In genomic region chr2:207770602-207771404, GRCh38 we compare ENCODE assay signal across 8 cellular contexts. TPM values are rescaled to one million over a fixed set of nuclear protein-coding genes. Genes with fewer than 3 reads are reported as not detected.
DNase-seq lines count a peak whose midpoint lies in the region; ATAC-seq and TF ChIP-seq lines count a peak whose summit lies in the region.

No MANE protein-coding gene starts in this region.

- no peaks in the 10 kb centered on the region; the same call in 1 of the 2 replicates for H3F3A ChIP-seq in Loucy (ENCODE audit: low read depth)

- no peak overlapping the region for H3K27ac Mint-ChIP-seq in chondrocyte (ENCODE audit: unreplicated experiment)

- H3K4me2 ChIP-seq in Loucy (ENCODE audit: low read depth, low read length, poor library complexity, severe bottlenecking), result peak overlapping the region; percentile 76

- H3K9me3 ChIP-seq in Loucy (ENCODE audit: insufficient read depth, low read depth, low read length), result no peaks in the 10 kb centered on the region
- no peaks in the 10 kb centered on the region for H3K9me3 ChIP-seq in muscle layer of colon (ENCODE audit: low read length)

- H3K9me3 Mint-ChIP-seq in chondrocyte (ENCODE audit: low read depth), result no peaks in the 10 kb centered on the region

- TF ChIP-seq CTCF in AG10803 (conservative IDR thresholded peaks at IDR 0.05; ENCODE audit: low read length) (no peak), Loucy (conservative IDR thresholded peaks at IDR 0.05; ENCODE audit: low read length) (no peak), chondrocyte (IDR thresholded peaks at IDR 0.05) (no peak)

- no peaks in the 10 kb centered on the region for H3K27me3 ChIP-seq in Loucy (ENCODE audit: insufficient read depth, low read length, poor library complexity, severe bottlenecking)
- no peaks in the 10 kb centered on the region for H3K27me3 ChIP-seq in muscle layer of colon (ENCODE audit: control insufficient read depth in 1 of 2, insufficient read depth in 2 of 2, low read length in 2 of 2)

- H2AFZ ChIP-seq in Loucy (ENCODE audit: low read length), result no peak overlapping the region

- H3K4me1 Mint-ChIP-seq in chondrocyte (ENCODE audit: low read depth), result peaks cover 34% of the 10 kb centered on the region

- peak overlapping the region; percentile 52 for H3K27ac ChIP-seq in muscle layer of colon (ENCODE audit: low read depth, low read length)

- no peaks in the 10 kb centered on the region for H3K9me2 ChIP-seq in Loucy (replicated peaks; ENCODE audit: low read depth, low read length)

- no peaks in the 10 kb centered on the region for H4K20me1 ChIP-seq in Loucy (ENCODE audit: insufficient read depth, low read length, poor library complexity, severe bottlenecking)

- H3K9ac ChIP-seq in Loucy (ENCODE audit: low read depth, low read length, poor library complexity, severe bottlenecking), result peak overlapping the region; percentile 65
- no peak overlapping the region for H3K9ac ChIP-seq in muscle layer of colon (ENCODE audit: low read length)

- H3K36me3 ChIP-seq in Loucy (ENCODE audit: insufficient read depth, low read length) (no peaks in the 10 kb centered on the region), muscle layer of colon (ENCODE audit: insufficient read depth, low read length) (no peaks in the 10 kb centered on the region)

- no peak for ATAC-seq in GM21723 (IDR thresholded peaks at IDR 0.05; ENCODE audit: unreplicated experiment)

- peaks cover 14% of the 10 kb centered on the region for H3K27me3 Mint-ChIP-seq in chondrocyte (ENCODE audit: low read depth)

- H3K4me1 ChIP-seq in Loucy (ENCODE audit: insufficient read depth, low read length, poor library complexity, severe bottlenecking), result peaks cover 15% of the 10 kb centered on the region
- H3K4me1 ChIP-seq in muscle layer of colon (ENCODE audit: insufficient read depth, low read length), result peaks cover 12% of the 10 kb centered on the region

- H3K79me2 ChIP-seq in Loucy (ENCODE audit: insufficient read depth, low read length), result peaks cover 16% of the 10 kb centered on the region; the same call in 1 of the 2 replicates

- H3K4me3 ChIP-seq in AG10803 (ENCODE audit: low read length) (peak overlapping the region; percentile 65), Loucy (ENCODE audit: low read length, poor library complexity, severe bottlenecking) (peak overlapping the region; percentile 83), muscle layer of colon (ENCODE audit: low read depth in 1 of 2, low read length in 2 of 2) (peak overlapping the region in 1 of 2 donors; percentile 90)

- H3K4me3 Mint-ChIP-seq in chondrocyte (ENCODE audit: unreplicated experiment), result peak overlapping the region; percentile 77

- DNase-seq in AG10803 (ENCODE audit: low read depth), result peak; percentile 40
- no peak for DNase-seq in chondrocyte (ENCODE audit: low spot score)
- DNase-seq in mucosa of gallbladder (ENCODE audit: low spot score), result no peak
- DNase-seq in amniotic stem cell (lab: John Stamatoyannopoulos, UW), result no peak
- DNase-seq in cortex of kidney (lab: John Stamatoyannopoulos, UW), result no peak

- no peaks in the 10 kb centered on the region for H3K36me3 Mint-ChIP-seq in chondrocyte (ENCODE audit: low read depth)

RNA-seq across cellular contexts. Expression of gene FZD5, which starts 1.1 kb away (rescaled TPM):
- 0.63 to 1.1 TPM (median 0.82 TPM) in 3 replicates for total RNA-seq in chondrocyte
- 31.0 TPM for total RNA-seq in mucosa of gallbladder

RNA-seq across cellular contexts. Expression of gene CCNYL1, which starts 59.4 kb away (rescaled TPM):
- 17.4 to 25.3 TPM (median 24.7 TPM) in 3 replicates for total RNA-seq in chondrocyte
- 9.7 TPM for total RNA-seq in mucosa of gallbladder

Comparison
In these comparisons a context has a peak if more than half of its experiments do, and no peak if none do; other contexts are left out.
1. RNA of gene FZD5, which starts 1.1 kb away (total RNA-seq): 31.0 TPM in mucosa of gallbladder (single experiment); 0.63 to 1.1 TPM in chondrocyte; every median in the first group is over 10 times any median in the second.